Comparison of ENCODE assay signal across 19 cellular contexts in the genomic region with DNA sequence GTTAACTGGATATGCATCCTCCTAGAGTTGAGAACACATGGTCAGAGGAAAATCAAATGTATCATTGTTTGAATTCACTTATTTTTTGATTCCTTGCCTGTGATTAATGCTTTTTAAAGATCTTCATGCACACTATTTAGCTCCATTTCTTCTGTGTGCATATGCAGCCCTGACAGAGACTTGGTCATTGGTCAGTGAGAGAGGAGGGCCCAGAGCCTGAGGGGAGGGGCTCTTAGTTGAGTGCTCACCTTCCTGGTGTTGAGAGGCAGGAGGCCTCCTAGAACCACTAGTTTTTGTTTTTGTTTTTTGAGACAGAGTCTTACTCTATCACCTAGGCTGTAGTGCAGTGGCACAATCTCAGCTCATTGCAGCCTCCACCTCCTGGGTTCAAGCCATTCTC.
"Had no signal": no experiment of that assay in that cellular context is flagged by ENCODE, and none has a peak within 500 bp of the region (broad histone marks: within the 10 kb centered on the region; RNA-seq: fewer than 3 reads in every experiment).

No MANE protein-coding gene starts in this region.

- H3K4me1 Mint-ChIP-seq: neural progenitor cell had no signal

- H3K9ac ChIP-seq: neural progenitor cell had no signal

- H3K4me2 ChIP-seq: neural progenitor cell had no signal

- H3K9me3 Mint-ChIP-seq: activated naive CD4-positive, alpha-beta T cell treated with anti-CD3 and anti-CD28 coated beads, Interleukin-2, amount 50 U/mL, for 72 hours; activated T-cell treated with anti-CD3 and anti-CD28 coated beads, Interleukin-2, amount 50 U/mL, for 4 hours; central memory CD8-positive, alpha-beta T cell had no signal

- H3K27me3 Mint-ChIP-seq: activated CD8-positive, alpha-beta memory T cell treated with anti-CD3 and anti-CD28 coated beads, Interleukin-2, amount 10 ng/mL, durations not matched to agents 7 days and 5 days; central memory CD8-positive, alpha-beta T cell had no signal

- H3K4me3 Mint-ChIP-seq: activated CD8-positive, alpha-beta memory T cell treated with anti-CD3 and anti-CD28 coated beads, Interleukin-2, amount 10 ng/mL, durations not matched to agents 7 days and 5 days; activated T-cell treated with anti-CD3 and anti-CD28 coated beads, Interleukin-2, amount 50 U/mL, for 4 hours; central memory CD8-positive, alpha-beta T cell; neural progenitor cell had no signal

- H3K9me3 ChIP-seq: sigmoid colon, spleen, stomach, testis had no signal

- H2AFZ ChIP-seq: neural progenitor cell had no signal

- H3K27me3 ChIP-seq: brain microvascular endothelial cell, neural progenitor cell, sigmoid colon, spleen, stomach, testis had no signal

- H3K36me3 ChIP-seq: brain microvascular endothelial cell had no signal

- H3K4me3 ChIP-seq: neural progenitor cell, sigmoid colon, spleen, stomach, testis had no signal

- DNase-seq: activated CD4-positive, alpha-beta T cell treated with anti-CD3 and anti-CD28 coated beads for 1 hour; activated CD4-positive, alpha-beta T cell treated with anti-CD3 and anti-CD28 coated beads, Interleukin-2, amount 50 U/mL, for 4 hours; activated CD8-positive, alpha-beta memory T cell treated with anti-CD3 and anti-CD28 coated beads, Interleukin-2, amount 10 ng/mL, durations not matched to agents 7 days and 5 days; activated effector memory CD4-positive, alpha-beta T cell treated with Interleukin-2 at 50 U/mL for 16 hours; activated T-cell treated with anti-CD3 and anti-CD28 coated beads, Interleukin-2, amount 50 U/mL, for 4 hours; anterior cingulate cortex; brain microvascular endothelial cell; cortex of kidney; effector CD4-positive, alpha-beta T cell; foreskin fibroblast; mesendoderm; sigmoid colon; spleen; stomach; T1000; testis had no signal

- H3K27ac ChIP-seq: brain microvascular endothelial cell, neural progenitor cell, sigmoid colon, spleen, stomach, testis had no signal

- H3K27ac Mint-ChIP-seq: activated CD8-positive, alpha-beta memory T cell treated with anti-CD3 and anti-CD28 coated beads, Interleukin-2, amount 10 ng/mL, durations not matched to agents 7 days and 5 days; activated naive CD4-positive, alpha-beta T cell treated with anti-CD3 and anti-CD28 coated beads, Interleukin-2, amount 50 U/mL, for 72 hours; neural progenitor cell had no signal
